ENCODE assay signal across 1 cellular context in genomic region chr15:44243829-44244228, GRCh38.
TF ChIP-seq lines count a peak whose summit lies in the region.

No MANE protein-coding gene starts in this region.

TF ChIP-seq in H1, 55 proteins besides CTCF, POLR2A, EP300 and RAD21:
- TF ChIP-seq CBX5 (IDR thresholded peaks at IDR 0.05; ENCODE audit: low read depth, low read length) (no peak), RXRA (IDR thresholded peaks at IDR 0.05; ENCODE audit: insufficient read depth, low read depth, low read length) (no peak), USF2 (IDR thresholded peaks at IDR 0.05; ENCODE audit: low read length) (no peak), JUN (IDR thresholded peaks at IDR 0.05; ENCODE audit: low read depth, low read length) (no peak), JUND (IDR thresholded peaks at IDR 0.05; ENCODE audit: low read length) (no peak), HDAC2 (IDR thresholded peaks at IDR 0.05; ENCODE audit: borderline replicate concordance in 1 of 2, low read depth in 2 of 2, low read length in 2 of 2) (no peak), SP1 (IDR thresholded peaks at IDR 0.05; ENCODE audit: low read depth, low read length) (no peak), CHD2 (IDR thresholded peaks at IDR 0.05; ENCODE audit: low read length) (no peak), NANOG (IDR thresholded peaks at IDR 0.05; ENCODE audit: insufficient read depth, low read depth, low read length, poor library complexity, severe bottlenecking) (no peak), GTF2F1 (IDR thresholded peaks at IDR 0.05; ENCODE audit: borderline replicate concordance, low read depth, low read length) (no peak), CHD1 (IDR thresholded peaks at IDR 0.05; ENCODE audit: low read depth, low read length) (no peak), EGR1 (IDR thresholded peaks at IDR 0.05; ENCODE audit: borderline replicate concordance, low read depth, low read length) (no peak), TAF1 (IDR thresholded peaks at IDR 0.05; ENCODE audit: low read depth, low read length) (no peak), TEAD4 (IDR thresholded peaks at IDR 0.05; ENCODE audit: low read depth, low read length) (no peak), NRF1 (IDR thresholded peaks at IDR 0.05; ENCODE audit: low read depth, low read length) (no peak)
